Comparison of ENCODE assay signal across 21 cellular contexts in genomic region chr15:81101894-81102815, GRCh38. TPM values are rescaled to one million over a fixed set of nuclear protein-coding genes. Genes with fewer than 3 reads are reported as not detected.
"Had no signal": no experiment of that assay in that cellular context is flagged by ENCODE, and none has a peak within 500 bp of the region (broad histone marks: within the 10 kb centered on the region; RNA-seq: fewer than 3 reads in every experiment).

No MANE protein-coding gene starts in this region.

- H3K27me3 ChIP-seq: pancreas, thyroid gland had no signal

- H3K9me3 ChIP-seq: neutrophil, pancreas, thyroid gland, upper lobe of right lung had no signal

- H3K36me3 Mint-ChIP-seq: activated CD4-positive, alpha-beta memory T cell treated with anti-CD3 and anti-CD28 coated beads for 36 hours; activated naive CD8-positive, alpha-beta T cell treated with anti-CD3 and anti-CD28 coated beads for 36 hours had no signal

- H3K9me3 Mint-ChIP-seq: activated CD4-positive, alpha-beta memory T cell treated with anti-CD3 and anti-CD28 coated beads for 36 hours; activated naive CD8-positive, alpha-beta T cell treated with anti-CD3 and anti-CD28 coated beads for 36 hours; nephron; stimulated activated naive CD8-positive, alpha-beta T cell treated with anti-CD3 and anti-CD28 coated beads, Interleukin-15, Interleukin-2, amounts not matched to agents 100 ng/mL and 50 ng/mL, for 24 hours had no signal

- H3K4me3 ChIP-seq: cardiac muscle cell, pancreas, skin epidermis, thyroid gland, upper lobe of right lung had no signal

- H3K27ac ChIP-seq: cardiac muscle cell, neutrophil, pancreas, skin epidermis, thyroid gland, upper lobe of right lung had no signal

- H3K27ac Mint-ChIP-seq: activated CD4-positive, alpha-beta memory T cell treated with anti-CD3 and anti-CD28 coated beads for 36 hours; activated naive CD8-positive, alpha-beta T cell treated with anti-CD3 and anti-CD28 coated beads for 36 hours; nephron; stimulated activated naive CD8-positive, alpha-beta T cell treated with anti-CD3 and anti-CD28 coated beads, Interleukin-15, Interleukin-2, amounts not matched to agents 100 ng/mL and 50 ng/mL, for 24 hours had no signal

- FAIRE-seq: pancreas had no signal

- H3K4me1 Mint-ChIP-seq: nephron had no signal

- H3K4me3 Mint-ChIP-seq: activated CD4-positive, alpha-beta memory T cell treated with anti-CD3 and anti-CD28 coated beads for 36 hours; activated naive CD8-positive, alpha-beta T cell treated with anti-CD3 and anti-CD28 coated beads for 36 hours; nephron; stimulated activated naive CD8-positive, alpha-beta T cell treated with anti-CD3 and anti-CD28 coated beads, Interleukin-15, Interleukin-2, amounts not matched to agents 100 ng/mL and 50 ng/mL, for 24 hours had no signal

- H3K36me3 ChIP-seq: cardiac muscle cell, neutrophil, pancreas, thyroid gland, upper lobe of right lung had no signal

- H3K4me1 ChIP-seq: thyroid gland had no signal

- DNase-seq: activated CD4-positive, alpha-beta memory T cell treated with anti-CD3 and anti-CD28 coated beads for 36 hours; activated CD4-positive, alpha-beta T cell treated with anti-CD3 and anti-CD28 coated beads for 48 hours; activated naive CD4-positive, alpha-beta T cell treated with Interleukin-2 at 50 U/mL for 16 hours; activated naive CD8-positive, alpha-beta T cell treated with anti-CD3 and anti-CD28 coated beads for 36 hours; activated T-cell treated with anti-CD3 and anti-CD28 coated beads, Interleukin-2, amount 50 U/mL, for 48 hours; foreskin melanocyte; hippocampal formation; kidney glomerular epithelial cell; left ventricle myocardium superior; pancreas; right cardiac atrium; stimulated activated CD4-positive, alpha-beta T cell treated with anti-CD3 and anti-CD28 coated beads, Interleukin-1b, Interleukin-23, amount 100 ng/mL, for 48 hours; thyroid gland; upper lobe of right lung had no signal

RNA-seq across cellular contexts. Expression of gene CFAP161, which starts 31.9 kb away (rescaled TPM):
- total RNA-seq: activated CD4-positive, alpha-beta memory T cell treated with anti-CD3 and anti-CD28 coated beads for 36 hours; activated naive CD8-positive, alpha-beta T cell treated with anti-CD3 and anti-CD28 coated beads for 36 hours; cardiac muscle cell; chondrocyte; T-helper 2 cell treated with Interferon-gamma antibody and Interleukin-4, amounts not matched to agents 100 ng/mL and 5 ng/mL, for 36 hours had no signal
- polyA plus RNA-seq: cardiac muscle cell had no signal
